Comparison of ENCODE assay signal across 9 cellular contexts in the genomic region with DNA sequence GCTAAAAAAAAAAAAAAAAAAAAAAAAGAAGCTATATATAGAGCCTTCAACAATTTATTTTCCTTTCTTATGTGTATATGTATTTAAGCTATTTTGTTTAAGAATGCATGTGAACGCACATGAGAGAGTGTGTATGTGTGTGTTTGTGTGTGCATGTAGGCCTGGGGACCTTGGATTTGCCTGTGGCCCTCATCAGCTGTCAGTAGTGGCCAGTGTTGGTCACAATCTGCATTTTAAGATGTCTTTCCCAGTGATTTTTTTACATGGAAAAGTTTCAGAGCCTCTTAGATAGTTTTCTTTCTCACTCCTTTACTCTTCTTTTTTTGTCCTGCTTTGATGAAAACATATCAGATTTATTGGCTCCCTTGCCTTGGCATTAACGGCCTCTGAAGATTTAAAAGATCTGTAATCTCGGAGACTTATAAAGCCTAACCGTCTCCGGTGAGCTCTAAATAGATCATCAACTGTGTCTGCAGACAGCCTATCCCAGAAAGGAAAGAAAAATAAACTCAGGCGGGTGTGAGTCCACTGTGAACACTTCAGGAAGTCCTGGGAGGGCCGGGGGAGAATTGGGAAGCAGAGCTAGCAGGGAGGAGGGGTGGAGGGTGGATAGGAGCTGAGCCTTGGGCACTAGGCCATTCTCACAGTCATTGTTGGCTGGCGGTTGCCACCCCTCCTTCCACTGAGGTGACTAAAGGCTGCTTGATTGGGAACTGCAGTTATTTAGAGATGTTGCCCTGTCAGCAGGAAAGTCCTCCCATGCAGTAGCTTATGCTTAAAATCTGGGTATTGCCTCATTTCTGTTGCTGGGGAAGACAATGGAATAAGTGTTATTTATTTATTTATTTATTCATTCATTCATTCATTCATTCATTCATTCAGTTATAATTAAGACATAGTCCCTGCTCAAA.
DNase-seq lines count a peak whose midpoint lies in the region; ATAC-seq and TF ChIP-seq lines count a peak whose summit lies in the region.
"Had no signal": no experiment of that assay in that cellular context is flagged by ENCODE, and none has a peak within 500 bp of the region (broad histone marks: within the 10 kb centered on the region; RNA-seq: fewer than 3 reads in every experiment).

No MANE protein-coding gene starts in this region.

- H3K4me3 ChIP-seq in hepatocyte (no peak overlapping the region), gastrocnemius medialis (peak overlapping the region; percentile 3 to 31 (median 16)), trophoblast cell (ENCODE audit: low read depth, low read length) (no peak overlapping the region)

- no peak overlapping the region for H4K91ac ChIP-seq in trophoblast cell (ENCODE audit: low read depth, low read length)

- TF ChIP-seq CTCF in hepatocyte (IDR thresholded peaks at IDR 0.05; ENCODE audit: poor library complexity) (peak; percentile 21), gastrocnemius medialis (IDR thresholded peaks at IDR 0.05 in 4 of 5, conservative IDR thresholded peaks at IDR 0.05 in 1 of 5) (no peak)

- ATAC-seq in gastrocnemius medialis: peak; percentile 97 to 98
- ATAC-seq in HG03097 (IDR thresholded peaks at IDR 0.05; ENCODE audit: low FRiP score, unreplicated experiment): no peak
- ATAC-seq in GM18520 (IDR thresholded peaks at IDR 0.05; ENCODE audit: unreplicated experiment): no peak
- ATAC-seq: activated CD8-positive, alpha-beta memory T cell treated with anti-CD3 and anti-CD28 coated beads, Interleukin-2, amount 10 ng/mL, durations not matched to agents 7 days and 5 days had no signal

- peak; percentile 89 for DNase-seq in GM04503 (ENCODE audit: low read depth)
- DNase-seq in brain pericyte (ENCODE audit: low read depth, low spot score): peak; percentile 36
- DNase-seq in hepatocyte (ENCODE audit: low spot score): peak; percentile 59
- peak; percentile 69 to 82 for DNase-seq in gastrocnemius medialis
- DNase-seq in SKM-1 (lab: John Stamatoyannopoulos, UW; ENCODE audit: unreplicated experiment): no peak
- DNase-seq in trophoblast cell: no peak
- DNase-seq: activated CD8-positive, alpha-beta memory T cell treated with anti-CD3 and anti-CD28 coated beads, Interleukin-2, amount 10 ng/mL, durations not matched to agents 7 days and 5 days had no signal

- H2BK120ac ChIP-seq in trophoblast cell (ENCODE audit: insufficient read depth, low read length, poor library complexity): no peak overlapping the region

- H2BK5ac ChIP-seq in trophoblast cell (ENCODE audit: low read depth, low read length, poor library complexity): no peak overlapping the region

- no peak overlapping the region for H3K4ac ChIP-seq in trophoblast cell (ENCODE audit: low read depth, low read length)

- no peaks in the 10 kb centered on the region for H3K36me3 ChIP-seq in hepatocyte (replicated peaks; ENCODE audit: insufficient read depth, low read depth)
- no peaks in the 10 kb centered on the region for H3K36me3 ChIP-seq in gastrocnemius medialis
- no peaks in the 10 kb centered on the region for H3K36me3 ChIP-seq in trophoblast cell (ENCODE audit: control insufficient read depth in 1 of 2, insufficient read depth in 2 of 2, low read length in 2 of 2)

- H2BK12ac ChIP-seq in trophoblast cell (ENCODE audit: low read length): no peak overlapping the region

- H3K4me2 ChIP-seq in hepatocyte (no peak overlapping the region), trophoblast cell (ENCODE audit: low read length) (no peak overlapping the region)

- no peak overlapping the region for H3K18ac ChIP-seq in trophoblast cell (ENCODE audit: low read length)

- H3K27me3 ChIP-seq in hepatocyte: no peaks in the 10 kb centered on the region
- H3K27me3 ChIP-seq in gastrocnemius medialis: no peaks in the 10 kb centered on the region
- H3K27me3 ChIP-seq in trophoblast cell (ENCODE audit: insufficient read depth, low read length): no peaks in the 10 kb centered on the region

- TF ChIP-seq POLR2A in gastrocnemius medialis (IDR thresholded peaks at IDR 0.05): no peak

- WGBS in hepatocyte (ENCODE audit: low lambda C conversion rate, missing lambda C conversion rate): 43% methylated on average over 8 of the region's 8 CpGs
- WGBS in trophoblast cell (ENCODE audit: extremely low coverage, insufficient coverage, insufficient read length): no CpG with 5 or more reads among the region's 8 CpGs

- no peaks in the 10 kb centered on the region for H3K79me1 ChIP-seq in trophoblast cell (ENCODE audit: low read length)

- H4K20me1 ChIP-seq in hepatocyte (ENCODE audit: insufficient read depth, poor library complexity, severe bottlenecking): no peaks in the 10 kb centered on the region

- H3K9ac ChIP-seq in trophoblast cell (ENCODE audit: low read length): no peak overlapping the region

- H2AFZ ChIP-seq in hepatocyte (no peak overlapping the region), trophoblast cell (ENCODE audit: insufficient read depth, low read length, poor library complexity) (no peak overlapping the region)

- no peaks in the 10 kb centered on the region for H3K9me3 ChIP-seq in hepatocyte (ENCODE audit: low read depth)
- no peaks in the 10 kb centered on the region for H3K9me3 ChIP-seq in gastrocnemius medialis
- no peaks in the 10 kb centered on the region for H3K9me3 ChIP-seq in trophoblast cell (ENCODE audit: insufficient read depth, low read depth, low read length)

- no peak overlapping the region for H4K12ac ChIP-seq in trophoblast cell (ENCODE audit: low read depth, low read length)

- H3K14ac ChIP-seq in trophoblast cell (ENCODE audit: low read length): no peak overlapping the region

- H3K79me2 ChIP-seq in hepatocyte (no peaks in the 10 kb centered on the region), trophoblast cell (ENCODE audit: control insufficient read depth, insufficient read depth, low read length, poor library complexity) (no peaks in the 10 kb centered on the region)

- in situ Hi-C loops in gastrocnemius medialis (cut with MboI; ENCODE audit: low sequenced_read_pairs in 4 of 4): loop anchor here in 1 of 4 donors (10.0 kb wide), 1 partner anchor 54 kb away; no protein-coding TSS in a partner anchor

- no peaks in the 10 kb centered on the region for H3K4me1 ChIP-seq in hepatocyte (ENCODE audit: insufficient read depth)
- H3K4me1 ChIP-seq in gastrocnemius medialis: peaks cover 21 to 25% of the 10 kb centered on the region in 2 donors
- H3K4me1 ChIP-seq in trophoblast cell (ENCODE audit: control insufficient read depth in 1 of 2, insufficient read depth in 2 of 2, low read length in 2 of 2): peaks cover 0 to 8% of the 10 kb centered on the region in 2 experiments

- no peak overlapping the region for H3K23ac ChIP-seq in trophoblast cell (ENCODE audit: low read length)

- H4K8ac ChIP-seq in trophoblast cell (ENCODE audit: low read depth, low read length): no peak overlapping the region

- no peaks in the 10 kb centered on the region for H3K9me2 ChIP-seq in hepatocyte (replicated peaks; ENCODE audit: insufficient read depth)

- peak overlapping the region; percentile 23 for H3K27ac ChIP-seq in hepatocyte
- peak overlapping the region; percentile 68 to 82 (median 76) for H3K27ac ChIP-seq in gastrocnemius medialis
- no peak overlapping the region for H3K27ac ChIP-seq in trophoblast cell (ENCODE audit: low read depth, low read length)

- H2AK5ac ChIP-seq in trophoblast cell (ENCODE audit: low read length): no peak overlapping the region

- intact Hi-C loops in gastrocnemius medialis (cut with DNase I; ENCODE audit: low total_unique reads): no loop called here

Comparison
In these comparisons a context has a peak if more than half of its experiments do, and no peak if none do; other contexts are left out.
1. DNase-seq: peak in GM04503 (single experiment), brain pericyte (single experiment), hepatocyte (single experiment) and gastrocnemius medialis (2 of 2); none in SKM-1 (single experiment) and trophoblast cell (0 of 2).
2. H3K4me3 ChIP-seq: peak in gastrocnemius medialis (4 of 4); none in hepatocyte (single experiment) and trophoblast cell (single experiment).
3. ATAC-seq: peak in gastrocnemius medialis (2 of 2); none in HG03097 (single experiment) and GM18520 (single experiment).